33 cellular contexts compared by ENCODE assay signal in the genomic region with DNA sequence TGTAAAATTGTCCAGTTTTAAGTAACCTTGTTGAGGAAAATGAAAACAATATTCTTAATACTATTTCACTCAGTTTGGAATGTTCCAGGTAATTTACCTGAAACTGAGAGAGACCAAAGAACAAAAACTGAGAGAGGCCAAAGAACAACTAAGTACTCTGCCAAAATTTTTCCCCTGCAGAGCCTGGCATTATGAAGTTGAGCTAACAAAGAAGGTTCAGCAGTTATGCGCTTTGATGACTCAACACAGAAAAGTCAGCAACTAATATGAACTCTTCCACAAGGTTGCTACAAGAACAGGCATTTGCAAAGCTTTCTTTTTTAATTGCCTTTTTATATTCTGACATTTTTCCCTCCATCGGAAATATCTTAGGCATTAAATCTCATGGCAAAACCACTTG.
"Had no signal": no experiment of that assay in that cellular context is flagged by ENCODE, and none has a peak within 500 bp of the region (broad histone marks: within the 10 kb centered on the region; RNA-seq: fewer than 3 reads in every experiment).

No MANE protein-coding gene starts in this region.

- H3K4me3 ChIP-seq: cardiac muscle cell, Peyer's patch, SJSA1 had no signal

- H3K27ac ChIP-seq: brain microvascular endothelial cell, cardiac muscle cell, KMS-11, Peyer's patch, SJSA1, WERI-Rb-1 had no signal

- H3K36me3 ChIP-seq: brain microvascular endothelial cell, cardiac muscle cell, Peyer's patch, SJSA1, WERI-Rb-1 had no signal

- H3K36me3 Mint-ChIP-seq: activated naive CD8-positive, alpha-beta T cell treated with anti-CD3 and anti-CD28 coated beads for 36 hours had no signal

- H3K27ac Mint-ChIP-seq: activated CD8-positive, alpha-beta T cell treated with anti-CD3 and anti-CD28 coated beads for 36 hours; activated naive CD8-positive, alpha-beta T cell treated with anti-CD3 and anti-CD28 coated beads for 36 hours; activated T-cell treated with anti-CD3 and anti-CD28 coated beads, Interleukin-2, amount 50 U/mL, for 72 hours; activated T-helper 17 cell treated with anti-CD3 and anti-CD28 coated beads, Interleukin-2, amount 50 U/mL, for 72 hours had no signal

- DNase-seq: activated CD4-positive, alpha-beta T cell treated with anti-CD3 and anti-CD28 coated beads for 1 hour; activated CD4-positive, alpha-beta T cell treated with anti-CD3 and anti-CD28 coated beads for 48 hours; activated CD4-positive, CD25-positive, alpha-beta regulatory T cell; activated CD8-positive, alpha-beta T cell treated with anti-CD3 and anti-CD28 coated beads for 36 hours; activated effector memory CD4-positive, alpha-beta T cell treated with anti-CD3 and anti-CD28 coated beads, Interleukin-2, amount 50 U/mL, for 16 hours; activated naive CD4-positive, alpha-beta T cell; activated naive CD4-positive, alpha-beta T cell treated with anti-CD3 and anti-CD28 coated beads, Interleukin-2, amount 50 U/mL, for 16 hours; activated naive CD8-positive, alpha-beta T cell treated with anti-CD3 and anti-CD28 coated beads for 36 hours; activated T-cell treated with anti-CD3 and anti-CD28 coated beads, Interleukin-2, amount 50 U/mL, for 1 hour; activated T-cell treated with anti-CD3 and anti-CD28 coated beads, Interleukin-2, amount 50 U/mL, for 72 hours; amniotic stem cell; aorta; brain microvascular endothelial cell; cerebellar nuclear complex; NCI-H1048; NCI-H1105 treated with DMSO at 0.1 percent for 48 hours; NCI-H1436; NCI-H1694; NCI-H1930; NCI-H2081 treated with DMSO at 0.1 percent for 48 hours; NCI-H226; NCI-H446 treated with DMSO at 0.1 percent for 48 hours; NCI-H524; Peyer's patch; RPMI8226; SHP77 treated with DMSO at 0.1 percent for 48 hours; SW 1271; T1000; WERI-Rb-1 had no signal

- H3K9me3 Mint-ChIP-seq: activated CD8-positive, alpha-beta T cell treated with anti-CD3 and anti-CD28 coated beads for 36 hours had no signal

- H3K9ac ChIP-seq: KMS-11 had no signal

- H3K27me3 Mint-ChIP-seq: activated CD8-positive, alpha-beta T cell treated with anti-CD3 and anti-CD28 coated beads for 36 hours; activated naive CD8-positive, alpha-beta T cell treated with anti-CD3 and anti-CD28 coated beads for 36 hours; activated T-helper 17 cell treated with anti-CD3 and anti-CD28 coated beads, Interleukin-2, amount 50 U/mL, for 72 hours had no signal

- H3K4me1 ChIP-seq: Peyer's patch, SJSA1 had no signal

- ATAC-seq: activated CD8-positive, alpha-beta T cell treated with anti-CD3 and anti-CD28 coated beads for 36 hours; activated T-cell treated with anti-CD3 and anti-CD28 coated beads, Interleukin-2, amount 50 U/mL, for 72 hours; activated T-helper 17 cell treated with anti-CD3 and anti-CD28 coated beads, Interleukin-2, amount 50 U/mL, for 72 hours had no signal

- H3K4me1 Mint-ChIP-seq: activated T-helper 17 cell treated with anti-CD3 and anti-CD28 coated beads, Interleukin-2, amount 50 U/mL, for 72 hours had no signal

- H3K4me2 ChIP-seq: KMS-11 had no signal

- H3K9me3 ChIP-seq: Peyer's patch, SJSA1 had no signal

- H3K27me3 ChIP-seq: brain microvascular endothelial cell, cardiac muscle cell, Peyer's patch, SJSA1 had no signal

- H3K4me3 Mint-ChIP-seq: activated CD8-positive, alpha-beta T cell treated with anti-CD3 and anti-CD28 coated beads for 36 hours; activated naive CD8-positive, alpha-beta T cell treated with anti-CD3 and anti-CD28 coated beads for 36 hours; activated T-cell treated with anti-CD3 and anti-CD28 coated beads, Interleukin-2, amount 50 U/mL, for 72 hours; activated T-helper 17 cell treated with anti-CD3 and anti-CD28 coated beads, Interleukin-2, amount 50 U/mL, for 72 hours had no signal
